8 cellular contexts compared by ENCODE assay signal in the genomic region with DNA sequence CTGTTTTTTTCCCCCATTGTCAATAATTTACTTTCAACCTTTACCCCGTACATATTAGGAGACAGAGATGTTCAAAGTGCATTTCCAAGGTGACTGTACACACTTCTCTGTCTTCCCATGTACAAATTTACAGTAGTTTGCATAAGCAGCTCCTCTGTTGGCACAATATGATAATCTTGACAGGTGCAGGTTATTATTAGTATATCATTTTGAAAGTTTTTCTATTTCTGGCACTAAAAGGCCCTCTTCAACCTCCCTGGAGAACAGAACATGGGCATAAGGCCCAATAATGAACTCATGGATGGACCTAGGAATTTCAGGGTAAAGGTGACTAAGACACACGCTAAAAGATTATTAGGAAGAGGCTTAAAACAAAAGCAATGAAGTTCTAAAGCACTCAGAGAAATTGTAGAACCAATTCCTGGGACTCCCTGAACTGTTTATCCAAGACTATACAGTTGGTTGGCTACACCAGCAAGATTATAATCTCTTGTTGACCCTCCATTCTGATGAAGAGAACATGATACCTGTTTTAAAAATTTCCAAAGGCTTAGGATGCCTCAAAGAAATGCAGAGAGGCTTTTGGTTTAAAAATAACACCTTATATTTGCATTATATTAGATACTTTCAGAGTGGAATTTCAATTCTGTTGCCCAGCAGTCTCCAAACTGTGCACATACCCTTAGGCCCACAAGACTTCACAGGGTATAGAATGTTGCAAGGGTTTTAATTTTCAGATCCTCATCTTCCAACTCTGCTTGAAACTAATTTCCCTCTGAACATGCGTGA. TPM values are rescaled to one million over a fixed set of nuclear protein-coding genes. Genes with fewer than 3 reads are reported as not detected.
A peak's percentile ranks its signal among the peaks of the same experiment; 100 is the strongest.
DNase-seq lines count a peak whose midpoint lies in the region; ATAC-seq and TF ChIP-seq lines count a peak whose summit lies in the region.

No MANE protein-coding gene starts in this region.

- no peak for TF ChIP-seq POLR2A in GM18505 (IDR thresholded peaks at IDR 0.05; ENCODE audit: borderline replicate concordance, extremely low read depth, insufficient read depth, insufficient read length)

- H3K27me3 Mint-ChIP-seq in activated T-cell treated with anti-CD3 and anti-CD28 coated beads, Interleukin-2, amount 50 U/mL, for 72 hours (ENCODE audit: low read depth), result no peaks in the 10 kb centered on the region

- H3K4me1 Mint-ChIP-seq in activated T-cell treated with anti-CD3 and anti-CD28 coated beads, Interleukin-2, amount 50 U/mL, for 72 hours (ENCODE audit: low read depth), result peaks cover 36% of the 10 kb centered on the region

- peak overlapping the region; percentile 56 for H3K27ac Mint-ChIP-seq in activated T-cell treated with anti-CD3 and anti-CD28 coated beads, Interleukin-2, amount 50 U/mL, for 72 hours

- no peaks in the 10 kb centered on the region for H3K9me3 Mint-ChIP-seq in activated T-cell treated with anti-CD3 and anti-CD28 coated beads, Interleukin-2, amount 50 U/mL, for 72 hours

- H3K36me3 Mint-ChIP-seq in activated T-cell treated with anti-CD3 and anti-CD28 coated beads, Interleukin-2, amount 50 U/mL, for 72 hours (ENCODE audit: insufficient read depth in 2 of 2), result peaks cover 3 to 6% of the 10 kb centered on the region in 2 donors

- H3K4me3 Mint-ChIP-seq in activated T-cell treated with anti-CD3 and anti-CD28 coated beads, Interleukin-2, amount 50 U/mL, for 72 hours, result peak overlapping the region; percentile 84 to 91

- ATAC-seq in activated T-cell treated with anti-CD3 and anti-CD28 coated beads, Interleukin-2, amount 50 U/mL, for 72 hours (replicated peaks in 1 of 2), result no peak
- no peak for ATAC-seq in GM18505 (IDR thresholded peaks at IDR 0.05; ENCODE audit: unreplicated experiment)
- no peak for ATAC-seq in GM21367 (IDR thresholded peaks at IDR 0.05; ENCODE audit: unreplicated experiment)

- DNase-seq in activated T-cell treated with anti-CD3 and anti-CD28 coated beads, Interleukin-2, amount 50 U/mL, for 72 hours, result no peak
- DNase-seq in activated T-cell treated with anti-CD3 and anti-CD28 coated beads for 4 hours (no peak), RKO (ENCODE audit: low spot score) (peak; percentile 15), globus pallidus (ENCODE audit: low spot score) (peak; percentile 22), retina (peak; percentile 7), NCI-H748 treated with DMSO at 0.1 percent for 48 hours (lab: John Stamatoyannopoulos, UW) (no peak)

RNA-seq across cellular contexts. Expression of a gene that starts 1.1 kb away (rescaled TPM):
- 10 to 100 TPM; 23.8 to 28.2 TPM for total RNA-seq in activated T-cell treated with anti-CD3 and anti-CD28 coated beads, Interleukin-2, amount 50 U/mL, for 72 hours

Comparison
In these comparisons a context has a peak if more than half of its experiments do, and no peak if none do; other contexts are left out.
1. DNase-seq: peak in RKO (single experiment), globus pallidus (single experiment) and retina (single experiment); none in activated T-cell treated with anti-CD3 and anti-CD28 coated beads, Interleukin-2, amount 50 U/mL, for 72 hours (0 of 2), activated T-cell treated with anti-CD3 and anti-CD28 coated beads for 4 hours (single experiment) and NCI-H748 treated with DMSO at 0.1 percent for 48 hours (single experiment).